ENCODE assay signal across 1 cellular context in genomic region chr16:68800257-68800875, GRCh38.
TF ChIP-seq lines count a peak whose summit lies in the region.

No MANE protein-coding gene starts in this region.

TF ChIP-seq in GM12878, 131 proteins besides CTCF, POLR2A, EP300 and RAD21 (continued from another document and continues in another):
- TF ChIP-seq, protein P1, sequence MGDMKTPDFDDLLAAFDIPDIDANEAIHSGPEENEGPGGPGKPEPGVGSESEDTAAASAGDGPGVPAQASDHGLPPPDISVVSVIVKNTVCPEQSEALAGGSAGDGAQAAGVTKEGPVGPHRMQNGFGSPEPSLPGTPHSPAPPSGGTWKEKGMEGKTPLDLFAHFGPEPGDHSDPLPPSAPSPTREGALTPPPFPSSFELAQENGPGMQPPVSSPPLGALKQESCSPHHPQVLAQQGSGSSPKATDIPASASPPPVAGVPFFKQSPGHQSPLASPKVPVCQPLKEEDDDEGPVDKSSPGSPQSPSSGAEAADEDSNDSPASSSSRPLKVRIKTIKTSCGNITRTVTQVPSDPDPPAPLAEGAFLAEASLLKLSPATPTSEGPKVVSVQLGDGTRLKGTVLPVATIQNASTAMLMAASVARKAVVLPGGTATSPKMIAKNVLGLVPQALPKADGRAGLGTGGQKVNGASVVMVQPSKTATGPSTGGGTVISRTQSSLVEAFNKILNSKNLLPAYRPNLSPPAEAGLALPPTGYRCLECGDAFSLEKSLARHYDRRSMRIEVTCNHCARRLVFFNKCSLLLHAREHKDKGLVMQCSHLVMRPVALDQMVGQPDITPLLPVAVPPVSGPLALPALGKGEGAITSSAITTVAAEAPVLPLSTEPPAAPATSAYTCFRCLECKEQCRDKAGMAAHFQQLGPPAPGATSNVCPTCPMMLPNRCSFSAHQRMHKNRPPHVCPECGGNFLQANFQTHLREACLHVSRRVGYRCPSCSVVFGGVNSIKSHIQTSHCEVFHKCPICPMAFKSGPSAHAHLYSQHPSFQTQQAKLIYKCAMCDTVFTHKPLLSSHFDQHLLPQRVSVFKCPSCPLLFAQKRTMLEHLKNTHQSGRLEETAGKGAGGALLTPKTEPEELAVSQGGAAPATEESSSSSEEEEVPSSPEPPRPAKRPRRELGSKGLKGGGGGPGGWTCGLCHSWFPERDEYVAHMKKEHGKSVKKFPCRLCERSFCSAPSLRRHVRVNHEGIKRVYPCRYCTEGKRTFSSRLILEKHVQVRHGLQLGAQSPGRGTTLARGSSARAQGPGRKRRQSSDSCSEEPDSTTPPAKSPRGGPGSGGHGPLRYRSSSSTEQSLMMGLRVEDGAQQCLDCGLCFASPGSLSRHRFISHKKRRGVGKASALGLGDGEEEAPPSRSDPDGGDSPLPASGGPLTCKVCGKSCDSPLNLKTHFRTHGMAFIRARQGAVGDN (IDR thresholded peaks at IDR 0.05), result peak; percentile 73; the same call in 1 of the 2 replicates
- TF ChIP-seq, protein P2, sequence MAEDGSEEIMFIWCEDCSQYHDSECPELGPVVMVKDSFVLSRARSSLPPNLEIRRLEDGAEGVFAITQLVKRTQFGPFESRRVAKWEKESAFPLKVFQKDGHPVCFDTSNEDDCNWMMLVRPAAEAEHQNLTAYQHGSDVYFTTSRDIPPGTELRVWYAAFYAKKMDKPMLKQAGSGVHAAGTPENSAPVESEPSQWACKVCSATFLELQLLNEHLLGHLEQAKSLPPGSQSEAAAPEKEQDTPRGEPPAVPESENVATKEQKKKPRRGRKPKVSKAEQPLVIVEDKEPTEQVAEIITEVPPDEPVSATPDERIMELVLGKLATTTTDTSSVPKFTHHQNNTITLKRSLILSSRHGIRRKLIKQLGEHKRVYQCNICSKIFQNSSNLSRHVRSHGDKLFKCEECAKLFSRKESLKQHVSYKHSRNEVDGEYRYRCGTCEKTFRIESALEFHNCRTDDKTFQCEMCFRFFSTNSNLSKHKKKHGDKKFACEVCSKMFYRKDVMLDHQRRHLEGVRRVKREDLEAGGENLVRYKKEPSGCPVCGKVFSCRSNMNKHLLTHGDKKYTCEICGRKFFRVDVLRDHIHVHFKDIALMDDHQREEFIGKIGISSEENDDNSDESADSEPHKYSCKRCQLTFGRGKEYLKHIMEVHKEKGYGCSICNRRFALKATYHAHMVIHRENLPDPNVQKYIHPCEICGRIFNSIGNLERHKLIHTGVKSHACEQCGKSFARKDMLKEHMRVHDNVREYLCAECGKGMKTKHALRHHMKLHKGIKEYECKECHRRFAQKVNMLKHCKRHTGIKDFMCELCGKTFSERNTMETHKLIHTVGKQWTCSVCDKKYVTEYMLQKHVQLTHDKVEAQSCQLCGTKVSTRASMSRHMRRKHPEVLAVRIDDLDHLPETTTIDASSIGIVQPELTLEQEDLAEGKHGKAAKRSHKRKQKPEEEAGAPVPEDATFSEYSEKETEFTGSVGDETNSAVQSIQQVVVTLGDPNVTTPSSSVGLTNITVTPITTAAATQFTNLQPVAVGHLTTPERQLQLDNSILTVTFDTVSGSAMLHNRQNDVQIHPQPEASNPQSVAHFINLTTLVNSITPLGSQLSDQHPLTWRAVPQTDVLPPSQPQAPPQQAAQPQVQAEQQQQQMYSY (CRISPR knock-in tag; IDR thresholded peaks at IDR 0.05), result no peak
- TF ChIP-seq TCF12 (IDR thresholded peaks at IDR 0.05; ENCODE audit: low read depth, low read length) (no peak), TCF3 (IDR thresholded peaks at IDR 0.05; ENCODE audit: borderline replicate concordance, insufficient read depth, low read depth, low read length) (no peak), ZNF592 (IDR thresholded peaks at IDR 0.05) (peak; percentile 32; the same call in 1 of the 2 replicates), CREM (IDR thresholded peaks at IDR 0.05; ENCODE audit: low read depth) (0 out of 2 replicates have a peak, but pooled peaks have one; percentile 9), REST (IDR thresholded peaks at IDR 0.05; ENCODE audit: low read depth, low read length) (no peak), CHD1 (IDR thresholded peaks at IDR 0.05; ENCODE audit: low read depth, low read length) (no peak), NR2C1 (IDR thresholded peaks at IDR 0.05) (no peak), NFYA (IDR thresholded peaks at IDR 0.05; ENCODE audit: borderline replicate concordance, low read depth, low read length) (no peak), SMAD1 (IDR thresholded peaks at IDR 0.05; ENCODE audit: low read depth, partially characterized antibody) (no peak), NR2F1 (conservative IDR thresholded peaks at IDR 0.05) (no peak), TARDBP (IDR thresholded peaks at IDR 0.05; ENCODE audit: borderline replicate concordance) (0 out of 2 replicates have a peak, but pooled peaks have one; percentile 33), GATAD2B (conservative IDR thresholded peaks at IDR 0.05; ENCODE audit: low read depth) (no peak), EZH2 (IDR thresholded peaks at IDR 0.05; ENCODE audit: borderline replicate concordance, control insufficient read depth, low read depth, low read length) (no peak), MTA2 (IDR thresholded peaks at IDR 0.05; ENCODE audit: low read depth) (no peak), POU2F2 (IDR thresholded peaks at IDR 0.05; ENCODE audit: borderline replicate concordance, low read depth, low read length) (0 out of 3 replicates have a peak, but pooled peaks have one; percentile 35), DPF2 (IDR thresholded peaks at IDR 0.05) (no peak), RB1 (IDR thresholded peaks at IDR 0.05; ENCODE audit: borderline replicate concordance) (no peak), YY1 (IDR thresholded peaks at IDR 0.05; ENCODE audit: low read depth, low read length) (peak; percentile 88), SP1 (IDR thresholded peaks at IDR 0.05; ENCODE audit: low read depth, low read length) (no peak), ZNF622 (IDR thresholded peaks at IDR 0.05) (no peak), IKZF1 (conservative IDR thresholded peaks at IDR 0.05) (no peak), STAT3 (IDR thresholded peaks at IDR 0.05; ENCODE audit: low read depth, low read length) (no peak), E2F8 (IDR thresholded peaks at IDR 0.05; ENCODE audit: low read depth, partially characterized antibody) (no peak), MEF2A (IDR thresholded peaks at IDR 0.05; ENCODE audit: insufficient read depth, low read depth, low read length) (0 out of 2 replicates have a peak, but pooled peaks have one; percentile 42), ESRRA (IDR thresholded peaks at IDR 0.05; ENCODE audit: low read length) (no peak), HDAC2 (IDR thresholded peaks at IDR 0.05) (no peak), SMAD5 (IDR thresholded peaks at IDR 0.05; ENCODE audit: low read depth) (no peak), RCOR1 (conservative IDR thresholded peaks at IDR 0.05; ENCODE audit: low read depth, low read length) (peak; percentile 27; the same call in 1 of the 2 replicates), ATF7 (IDR thresholded peaks at IDR 0.05; ENCODE audit: low read depth) (no peak), NR2C2 (IDR thresholded peaks at IDR 0.05; ENCODE audit: borderline replicate concordance, control insufficient read depth, insufficient read length, low read depth) (no peak), CBX5 (IDR thresholded peaks at IDR 0.05; ENCODE audit: low read depth) (no peak), RAD51 (IDR thresholded peaks at IDR 0.05) (no peak), PML (IDR thresholded peaks at IDR 0.05; ENCODE audit: low read length) (no peak), MAX (IDR thresholded peaks at IDR 0.05; ENCODE audit: low read depth, low read length) (no peak), TCF7 (IDR thresholded peaks at IDR 0.05; ENCODE audit: borderline replicate concordance) (no peak), LARP7 (IDR thresholded peaks at IDR 0.05) (no peak), SMC3 (IDR thresholded peaks at IDR 0.05; ENCODE audit: borderline replicate concordance, low read length) (peak; percentile 98)
- TF ChIP-seq, protein P3, sequence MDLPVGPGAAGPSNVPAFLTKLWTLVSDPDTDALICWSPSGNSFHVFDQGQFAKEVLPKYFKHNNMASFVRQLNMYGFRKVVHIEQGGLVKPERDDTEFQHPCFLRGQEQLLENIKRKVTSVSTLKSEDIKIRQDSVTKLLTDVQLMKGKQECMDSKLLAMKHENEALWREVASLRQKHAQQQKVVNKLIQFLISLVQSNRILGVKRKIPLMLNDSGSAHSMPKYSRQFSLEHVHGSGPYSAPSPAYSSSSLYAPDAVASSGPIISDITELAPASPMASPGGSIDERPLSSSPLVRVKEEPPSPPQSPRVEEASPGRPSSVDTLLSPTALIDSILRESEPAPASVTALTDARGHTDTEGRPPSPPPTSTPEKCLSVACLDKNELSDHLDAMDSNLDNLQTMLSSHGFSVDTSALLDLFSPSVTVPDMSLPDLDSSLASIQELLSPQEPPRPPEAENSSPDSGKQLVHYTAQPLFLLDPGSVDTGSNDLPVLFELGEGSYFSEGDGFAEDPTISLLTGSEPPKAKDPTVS (IDR thresholded peaks at IDR 0.05; ENCODE audit: low read depth, low read length), result no peak
- TF ChIP-seq, protein P4, sequence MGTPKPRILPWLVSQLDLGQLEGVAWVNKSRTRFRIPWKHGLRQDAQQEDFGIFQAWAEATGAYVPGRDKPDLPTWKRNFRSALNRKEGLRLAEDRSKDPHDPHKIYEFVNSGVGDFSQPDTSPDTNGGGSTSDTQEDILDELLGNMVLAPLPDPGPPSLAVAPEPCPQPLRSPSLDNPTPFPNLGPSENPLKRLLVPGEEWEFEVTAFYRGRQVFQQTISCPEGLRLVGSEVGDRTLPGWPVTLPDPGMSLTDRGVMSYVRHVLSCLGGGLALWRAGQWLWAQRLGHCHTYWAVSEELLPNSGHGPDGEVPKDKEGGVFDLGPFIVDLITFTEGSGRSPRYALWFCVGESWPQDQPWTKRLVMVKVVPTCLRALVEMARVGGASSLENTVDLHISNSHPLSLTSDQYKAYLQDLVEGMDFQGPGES (IDR thresholded peaks at IDR 0.05), result no peak
